In genomic region chr10:33126742-33127141, GRCh38 we compare ENCODE assay signal across 13 cellular contexts.
DNase-seq lines count a peak whose midpoint lies in the region; ATAC-seq and TF ChIP-seq lines count a peak whose summit lies in the region.
"Had no signal": no experiment of that assay in that cellular context is flagged by ENCODE, and none has a peak within 500 bp of the region (broad histone marks: within the 10 kb centered on the region; RNA-seq: fewer than 3 reads in every experiment).

No MANE protein-coding gene starts in this region.

- H3K27me3 Mint-ChIP-seq in stimulated activated naive CD8-positive, alpha-beta T cell treated with anti-CD3 and anti-CD28 coated beads, Interleukin-15, Interleukin-2, amounts not matched to agents 100 ng/mL and 50 ng/mL, for 24 hours = no peaks in the 10 kb centered on the region
- H3K27me3 Mint-ChIP-seq in H9 (ENCODE audit: low read depth) = peaks cover 1% of the 10 kb centered on the region; the same call in 1 of the 2 replicates

- no peak overlapping the region for H3K18ac ChIP-seq in H9 (ENCODE audit: insufficient read length, low read depth, low read length)

- H3K9ac ChIP-seq in H9 (ENCODE audit: extremely low read depth, insufficient read length, low read length) = no peak overlapping the region

- no peak overlapping the region for H4K91ac ChIP-seq in H9 (ENCODE audit: insufficient read length, low read depth, low read length)

- no peak overlapping the region for H3K4ac ChIP-seq in H9 (ENCODE audit: low read depth, low read length)

- no peak overlapping the region for H2BK15ac ChIP-seq in H9 (ENCODE audit: low read depth, low read length)

- H3K4me1 ChIP-seq in hepatocyte (ENCODE audit: insufficient read depth) (no peaks in the 10 kb centered on the region), H9 (ENCODE audit: insufficient read depth, low read length) (no peaks in the 10 kb centered on the region)
- H3K4me1 ChIP-seq: gastrocnemius medialis, pancreas had no signal

- H3K36me3 Mint-ChIP-seq in stimulated activated naive CD8-positive, alpha-beta T cell treated with anti-CD3 and anti-CD28 coated beads, Interleukin-15, Interleukin-2, amounts not matched to agents 100 ng/mL and 50 ng/mL, for 24 hours (ENCODE audit: low read depth) = no peaks in the 10 kb centered on the region
- H3K36me3 Mint-ChIP-seq in H9 (ENCODE audit: insufficient read depth in 1 of 3, low read depth in 3 of 3) = no peaks in the 10 kb centered on the region; a peak in 1 of 7 replicates

- H2BK120ac ChIP-seq in H9 (ENCODE audit: low read depth, low read length, poor library complexity, severe bottlenecking) = no peak overlapping the region

- no peak overlapping the region for H3K4me2 ChIP-seq in hepatocyte
- no peak overlapping the region for H3K4me2 ChIP-seq in H9 (ENCODE audit: insufficient read depth, insufficient read length, low read length)

- DNase-seq in activated effector memory CD4-positive, alpha-beta T cell treated with anti-CD3 and anti-CD28 coated beads, Interleukin-2, amount 50 U/mL, for 16 hours = peak; percentile 78
- DNase-seq in activated effector memory CD4-positive, alpha-beta T cell treated with Interleukin-2 at 50 U/mL for 16 hours = no peak
- peak; percentile 50 to 66 for DNase-seq in activated CD4-positive, alpha-beta T cell treated with anti-CD3 and anti-CD28 coated beads, Interleukin-2, amount 50 U/mL, for 48 hours
- DNase-seq in hepatocyte (ENCODE audit: low spot score) = no peak
- DNase-seq in H9 = no peak
- DNase-seq in KG1 (lab: John Stamatoyannopoulos, UW) = no peak
- DNase-seq: activated gamma-delta T cell, gastrocnemius medialis, GF-D8, pancreas had no signal

- no peak overlapping the region for H4K5ac ChIP-seq in H9 (ENCODE audit: insufficient read length, low read depth, low read length)

- H3K27ac ChIP-seq in hepatocyte (peak overlapping the region; percentile 37), H9 (ENCODE audit: insufficient read length, low read depth, low read length) (no peak overlapping the region)
- H3K27ac ChIP-seq: pancreas had no signal

- H3K9me2 ChIP-seq in hepatocyte (replicated peaks; ENCODE audit: insufficient read depth) = no peaks in the 10 kb centered on the region

- H3K14ac ChIP-seq in H9 (ENCODE audit: insufficient read depth, low read length) = no peak overlapping the region

- H3K4me3 ChIP-seq in hepatocyte = no peak overlapping the region
- H3K4me3 ChIP-seq: gastrocnemius medialis, pancreas had no signal

- WGBS in hepatocyte (ENCODE audit: low lambda C conversion rate, missing lambda C conversion rate) = 95% methylated on average over 6 of the region's 6 CpGs
- no CpG with 5 or more reads among the region's 6 CpGs for WGBS in H9 (ENCODE audit: extremely low coverage, insufficient read length, low lambda C conversion rate)

- H3K9me3 ChIP-seq in hepatocyte (ENCODE audit: low read depth) (no peaks in the 10 kb centered on the region), H9 (ENCODE audit: control insufficient read depth, low read depth, low read length) (no peaks in the 10 kb centered on the region)
- H3K9me3 ChIP-seq: gastrocnemius medialis, pancreas had no signal

- no peak overlapping the region for H3K56ac ChIP-seq in H9 (ENCODE audit: insufficient read length, low read depth, low read length)

- no peaks in the 10 kb centered on the region for H3K79me1 ChIP-seq in H9 (ENCODE audit: insufficient read depth, low read depth, low read length, poor library complexity, severe bottlenecking)

- peak overlapping the region; percentile 87 for H3K27ac Mint-ChIP-seq in stimulated activated naive CD8-positive, alpha-beta T cell treated with anti-CD3 and anti-CD28 coated beads, Interleukin-15, Interleukin-2, amounts not matched to agents 100 ng/mL and 50 ng/mL, for 24 hours
- H3K27ac Mint-ChIP-seq in H9 = no peak overlapping the region; a peak in 1 of 7 replicates
- H3K27ac Mint-ChIP-seq: dendritic cell treated with granulocyte-macrophage colony-stimulating factor and Interleukin-4, amounts not matched to agents 40 ng/mL and 50 ng/mL, for 4 days had no signal

- no peaks in the 10 kb centered on the region for H4K20me1 ChIP-seq in hepatocyte (ENCODE audit: insufficient read depth, poor library complexity, severe bottlenecking)
- no peaks in the 10 kb centered on the region for H4K20me1 ChIP-seq in H9 (ENCODE audit: control insufficient read depth, insufficient read depth, insufficient read length)

- H2BK20ac ChIP-seq in H9 (ENCODE audit: low read depth, low read length, poor library complexity, severe bottlenecking) = no peak overlapping the region

- no peaks in the 10 kb centered on the region for H3K23me2 ChIP-seq in H9 (ENCODE audit: insufficient read length, low read depth, low read length, poor library complexity, severe bottlenecking)

- H3K4me1 Mint-ChIP-seq in stimulated activated naive CD8-positive, alpha-beta T cell treated with anti-CD3 and anti-CD28 coated beads, Interleukin-15, Interleukin-2, amounts not matched to agents 100 ng/mL and 50 ng/mL, for 24 hours (ENCODE audit: low read depth) = peaks cover 77% of the 10 kb centered on the region
- peaks cover 0 to 7% of the 10 kb centered on the region in 2 experiments; a peak in 2 of 4 replicates for H3K4me1 Mint-ChIP-seq in H9

- TF ChIP-seq CTCF in hepatocyte (IDR thresholded peaks at IDR 0.05; ENCODE audit: poor library complexity) (no peak), H9 (conservative IDR thresholded peaks at IDR 0.05) (no peak)

- H2AFZ ChIP-seq in hepatocyte = no peak overlapping the region
- H2AFZ ChIP-seq in H9 (ENCODE audit: low read length) = no peak overlapping the region

- H3K27me3 ChIP-seq in hepatocyte = no peaks in the 10 kb centered on the region
- H3K27me3 ChIP-seq in H9 (ENCODE audit: insufficient read depth, low read length) = no peaks in the 10 kb centered on the region; the same call in 1 of the 2 replicates
- H3K27me3 ChIP-seq: gastrocnemius medialis, pancreas had no signal

- ATAC-seq in GM21381 (IDR thresholded peaks at IDR 0.05; ENCODE audit: unreplicated experiment) = no peak
- ATAC-seq: gastrocnemius medialis, pancreas had no signal

- no peak overlapping the region for H2BK5ac ChIP-seq in H9 (ENCODE audit: insufficient read length, low read length)

- no peaks in the 10 kb centered on the region for H3K9me3 Mint-ChIP-seq in stimulated activated naive CD8-positive, alpha-beta T cell treated with anti-CD3 and anti-CD28 coated beads, Interleukin-15, Interleukin-2, amounts not matched to agents 100 ng/mL and 50 ng/mL, for 24 hours
- no peaks in the 10 kb centered on the region; a peak in 1 of 5 replicates for H3K9me3 Mint-ChIP-seq in H9
- H3K9me3 Mint-ChIP-seq: dendritic cell treated with granulocyte-macrophage colony-stimulating factor and Interleukin-4, amounts not matched to agents 40 ng/mL and 50 ng/mL, for 4 days had no signal

- no peak overlapping the region for H3K23ac ChIP-seq in H9 (ENCODE audit: insufficient read length, low read depth, low read length)

- H3T11ph ChIP-seq in H9 (ENCODE audit: low read length) = no peak overlapping the region

- H2AK5ac ChIP-seq in H9 (ENCODE audit: insufficient read length, low read length) = no peak overlapping the region

- H4K8ac ChIP-seq in H9 (replicated peaks; ENCODE audit: insufficient read length, low read depth, low read length) = no peak overlapping the region

- no peak overlapping the region for H3K4me3 Mint-ChIP-seq in stimulated activated naive CD8-positive, alpha-beta T cell treated with anti-CD3 and anti-CD28 coated beads, Interleukin-15, Interleukin-2, amounts not matched to agents 100 ng/mL and 50 ng/mL, for 24 hours
- H3K4me3 Mint-ChIP-seq in H9 = no peak overlapping the region
- H3K4me3 Mint-ChIP-seq: dendritic cell treated with granulocyte-macrophage colony-stimulating factor and Interleukin-4, amounts not matched to agents 40 ng/mL and 50 ng/mL, for 4 days had no signal

- H3K79me2 ChIP-seq in hepatocyte = no peaks in the 10 kb centered on the region
- H3K79me2 ChIP-seq in H9 (ENCODE audit: insufficient read depth, low read length) = no peaks in the 10 kb centered on the region

- H2BK12ac ChIP-seq in H9 (ENCODE audit: insufficient read length, low read depth, low read length) = no peak overlapping the region

- H3K36me3 ChIP-seq in hepatocyte (replicated peaks; ENCODE audit: insufficient read depth, low read depth) = no peaks in the 10 kb centered on the region
- H3K36me3 ChIP-seq: gastrocnemius medialis, pancreas had no signal

Comparison
In these comparisons a context has a peak if more than half of its experiments do, and no peak if none do; other contexts are left out.
1. DNase-seq: peak in activated effector memory CD4-positive, alpha-beta T cell treated with anti-CD3 and anti-CD28 coated beads, Interleukin-2, amount 50 U/mL, for 16 hours (single experiment) and activated CD4-positive, alpha-beta T cell treated with anti-CD3 and anti-CD28 coated beads, Interleukin-2, amount 50 U/mL, for 48 hours (2 of 2); none in activated effector memory CD4-positive, alpha-beta T cell treated with Interleukin-2 at 50 U/mL for 16 hours (single experiment), hepatocyte (single experiment), H9 (single experiment) and KG1 (single experiment).